8 cellular contexts compared by ENCODE assay signal in genomic region chr3:160665784-160666526, GRCh38. TPM values are rescaled to one million over a fixed set of nuclear protein-coding genes. Genes with fewer than 3 reads are reported as not detected.
DNase-seq lines count a peak whose midpoint lies in the region; ATAC-seq and TF ChIP-seq lines count a peak whose summit lies in the region.

No MANE protein-coding gene starts in this region.

- no peaks in the 10 kb centered on the region for H3K9me2 ChIP-seq in HCT116 (ENCODE audit: insufficient read depth)
- no peaks in the 10 kb centered on the region for H3K9me2 ChIP-seq in MM.1S (replicated peaks; ENCODE audit: insufficient read depth, low read length)

- BruUV-seq in HCT116 (replicated peaks; lab: Mats Ljungman, UMichigan), result no TSS peak

- no peaks in the 10 kb centered on the region for H4K20me1 ChIP-seq in HCT116 (ENCODE audit: insufficient read depth)
- no peaks in the 10 kb centered on the region for H4K20me1 ChIP-seq in MM.1S (ENCODE audit: insufficient read depth, low read length)

- TF ChIP-seq POLR2A in HCT116 (IDR thresholded peaks at IDR 0.05; ENCODE audit: borderline replicate concordance, extremely low read depth, insufficient read depth, insufficient read length) (no peak), erythroblast (IDR thresholded peaks at IDR 0.05; ENCODE audit: low read length) (no peak)

- H3K27ac ChIP-seq in HCT116 (ENCODE audit: low read depth, low read length) (no peak overlapping the region), MM.1S (ENCODE audit: low read length) (no peak overlapping the region)

- peak; percentile 66 for ATAC-seq in GM18867 (IDR thresholded peaks at IDR 0.05; ENCODE audit: unreplicated experiment)
- no peak for ATAC-seq in HCT116

- H3F3A ChIP-seq in MM.1S (ENCODE audit: insufficient read depth, low read length), result peaks cover 2% of the 10 kb centered on the region; the same call in 1 of the 2 replicates

- no peak for TF ChIP-seq CTCF in HCT116 (IDR thresholded peaks at IDR 0.05 in 2 of 3, conservative IDR thresholded peaks at IDR 0.05 in 1 of 3; ENCODE audit: borderline replicate concordance in 1 of 3, insufficient read depth in 1 of 3, low read depth in 2 of 3, low read length in 2 of 3)
- no peak for TF ChIP-seq CTCF in MM.1S (IDR thresholded peaks at IDR 0.05; ENCODE audit: low read length)
- no peak for TF ChIP-seq CTCF in fibroblast of the aortic adventitia (IDR thresholded peaks at IDR 0.05; ENCODE audit: insufficient read depth, low read length)

- H3K79me2 ChIP-seq in HCT116 (ENCODE audit: insufficient read depth, low read length) (no peaks in the 10 kb centered on the region), MM.1S (ENCODE audit: low read length) (no peaks in the 10 kb centered on the region)

- peaks cover 25 to 33% of the 10 kb centered on the region in 2 experiments for H3K4me1 ChIP-seq in HCT116 (ENCODE audit: control insufficient read depth in 1 of 2, insufficient read depth in 2 of 2, low read length in 2 of 2)
- H3K4me1 ChIP-seq in MM.1S (ENCODE audit: low read length), result peaks cover 13% of the 10 kb centered on the region

- H2AFZ ChIP-seq in HCT116 (ENCODE audit: low read depth, low read length, poor library complexity, severe bottlenecking), result peak overlapping the region; percentile 48
- H2AFZ ChIP-seq in MM.1S (ENCODE audit: low read length), result no peak overlapping the region

- POLR2A ChIA-PET in HCT116 (lab: Charles Lee), result no interaction called here

- DNase-seq in HCT116 (ENCODE audit: low read depth, low spot score) (no peak), MM.1S (peak; percentile 76), fibroblast of the aortic adventitia (ENCODE audit: low read depth) (peak; percentile 71), T-helper 9 cell (no peak), mucosa of gallbladder (ENCODE audit: low spot score) (no peak), NOMO-1 treated with dmso at 0.1 percent for 144 hours (lab: John Stamatoyannopoulos, UW; ENCODE audit: unreplicated experiment) (no peak), erythroblast (lab: John Stamatoyannopoulos, UW) (no peak)

- intact Hi-C loops in HCT116 (cut with micrococcal nuclease), result loop anchor here (5.0 kb wide), 1 partner anchor 99 kb away; the partner anchor contains the start of gene KPNA4

- H3K9me3 ChIP-seq in HCT116 (ENCODE audit: control insufficient read depth in 1 of 2, insufficient read depth in 1 of 2, low read depth in 1 of 2, low read length in 2 of 2), result no peaks in the 10 kb centered on the region
- H3K9me3 ChIP-seq in MM.1S (replicated peaks; ENCODE audit: insufficient read depth, low read length), result no peaks in the 10 kb centered on the region

- H3K4me2 ChIP-seq in HCT116 (ENCODE audit: low read length), result peak overlapping the region; percentile 49
- H3K4me2 ChIP-seq in MM.1S (ENCODE audit: low read depth, low read length), result 0 out of 2 replicates have a peak overlapping the region, but pooled peaks have one; percentile 5

- H3K27me3 ChIP-seq in HCT116 (ENCODE audit: insufficient read depth, low read length) (no peaks in the 10 kb centered on the region), MM.1S (replicated peaks; ENCODE audit: insufficient read depth, low read length) (no peaks in the 10 kb centered on the region)

- H3K4me3 ChIP-seq in HCT116 (replicated peaks in 1 of 2; ENCODE audit: low read depth in 1 of 2, low read length in 2 of 2) (no peak overlapping the region), MM.1S (ENCODE audit: low read length) (no peak overlapping the region), fibroblast of the aortic adventitia (ENCODE audit: low read depth, low read length) (no peak overlapping the region)

- H3K36me3 ChIP-seq in HCT116 (ENCODE audit: control insufficient read depth in 1 of 2, insufficient read depth in 2 of 2, low read length in 2 of 2), result no peaks in the 10 kb centered on the region
- no peaks in the 10 kb centered on the region for H3K36me3 ChIP-seq in MM.1S (replicated peaks; ENCODE audit: insufficient read depth, low read length)

- TF ChIP-seq RAD21 in HCT116 (IDR thresholded peaks at IDR 0.05; ENCODE audit: low read depth), result no peak

- H3K9ac ChIP-seq in HCT116 (ENCODE audit: low read length) (no peak overlapping the region), MM.1S (ENCODE audit: low read length) (no peak overlapping the region)

- RAD21 ChIA-PET in HCT116 (lab: Charles Lee; ENCODE audit: low non-redundant PET in 1 of 2, low total read pairs in 2 of 2, uncharacterized antibody in 2 of 2, unreplicated experiment in 2 of 2), result no interaction called here

- CTCF ChIA-PET in HCT116 (lab: Charles Lee), result interaction anchor here (1.0 kb wide), 1 partner anchor 13 kb away, joined by 3 read pairs; no protein-coding TSS in a partner anchor

TF ChIP-seq in HCT116, 20 proteins besides CTCF, POLR2A, EP300 and RAD21:
- TF ChIP-seq EGR1 (IDR thresholded peaks at IDR 0.05; ENCODE audit: low read depth) (no peak), CEBPB (IDR thresholded peaks at IDR 0.05; ENCODE audit: low read depth) (peak; percentile 43), JUND (IDR thresholded peaks at IDR 0.05) (peak; percentile 21; the same call in 1 of the 2 replicates), TCF7L2 (IDR thresholded peaks at IDR 0.05; ENCODE audit: borderline replicate concordance, extremely low read depth, insufficient read depth, insufficient read length) (no peak)

RNA-seq across cellular contexts. Expression of gene ARL14, which starts 11.0 kb away (rescaled TPM):
- total RNA-seq in HCT116 (2021; ENCODE audit: unreplicated experiment) (0.42 TPM), fibroblast of the aortic adventitia (ENCODE audit: low replicate concordance) (not detected in 2 replicates), mucosa of gallbladder (18.5 TPM)
- 0.56 and 0.87 TPM in 2 replicates for polyA plus RNA-seq in HCT116 (2012)

Comparison
In these comparisons a context has a peak if more than half of its experiments do, and no peak if none do; other contexts are left out.
1. DNase-seq: peak in MM.1S (single experiment) and fibroblast of the aortic adventitia (single experiment); none in HCT116 (single experiment), T-helper 9 cell (single experiment), mucosa of gallbladder (single experiment), NOMO-1 treated with dmso at 0.1 percent for 144 hours (single experiment) and erythroblast (0 of 2).
2. RNA of gene ARL14, which starts 11.0 kb away (total RNA-seq): 18.5 TPM in mucosa of gallbladder (single experiment); 0.42 TPM in HCT116 (single experiment) and not detected in fibroblast of the aortic adventitia; every median in the first group is over 10 times any median in the second.